In genomic region chr22:29531419-29531818, GRCh38 we compare ENCODE assay signal across 26 cellular contexts.
"Had no signal": no experiment of that assay in that cellular context is flagged by ENCODE, and none has a peak within 500 bp of the region (broad histone marks: within the 10 kb centered on the region; RNA-seq: fewer than 3 reads in every experiment).

No MANE protein-coding gene starts in this region.

- ATAC-seq: gastrocnemius medialis; left colon; naive thymus-derived CD4-positive, alpha-beta T cell; pancreas; stimulated activated memory B cell treated with anti-CD40 and anti-IgM and Interleukin-4, amounts not matched to agents 10 μg/mL and 1 μg/mL and 100 μg/mL, for 72 hours; stimulated activated naive CD8-positive, alpha-beta T cell treated with anti-CD3 and anti-CD28 coated beads, Interleukin-15, amount 100 ng/mL, for 72 hours had no signal

- DNase-seq: activated CD4-positive, alpha-beta memory T cell treated with anti-CD3 and anti-CD28 coated beads for 36 hours; activated CD4-positive, alpha-beta T cell treated with anti-CD3 and anti-CD28 coated beads, Interleukin-2, amount 10 ng/mL, durations not matched to agents 24 days and 14 days; activated CD8-positive, alpha-beta memory T cell treated with anti-CD3 and anti-CD28 coated beads, Interleukin-2, amount 50 U/mL, for 4 hours; activated naive CD4-positive, alpha-beta T cell treated with anti-CD3 and anti-CD28 coated beads for 36 hours; activated naive CD8-positive, alpha-beta T cell treated with anti-CD3 and anti-CD28 coated beads for 36 hours; activated T-cell treated with anti-CD3 and anti-CD28 coated beads, Interleukin-2, amount 50 U/mL, for 1 hour; adrenal gland; brain microvascular endothelial cell; caudate nucleus; endodermal cell; esophagus squamous epithelium; gastrocnemius medialis; glutamatergic neuron; left colon; midbrain; naive thymus-derived CD4-positive, alpha-beta T cell; nucleus accumbens; pancreas; right lobe of liver; stimulated activated CD4-positive, alpha-beta T cell treated with anti-CD3 and anti-CD28 coated beads, Interleukin-4, amount 100 ng/mL, for 24 hours; stimulated activated naive CD8-positive, alpha-beta T cell treated with anti-CD3 and anti-CD28 coated beads, Interleukin-15, amount 100 ng/mL, for 72 hours; substantia nigra; upper lobe of left lung had no signal

- H3K27ac ChIP-seq: adrenal gland, brain microvascular endothelial cell, esophagus squamous epithelium, gastrocnemius medialis, pancreas, right lobe of liver, skin epidermis, upper lobe of left lung, vagina had no signal

- H3K4me1 ChIP-seq: adrenal gland, esophagus squamous epithelium, gastrocnemius medialis, pancreas, right lobe of liver, upper lobe of left lung, vagina had no signal

- H3K27me3 ChIP-seq: adrenal gland, brain microvascular endothelial cell, esophagus squamous epithelium, gastrocnemius medialis, pancreas, right lobe of liver, upper lobe of left lung, vagina had no signal

- H3K4me3 ChIP-seq: adrenal gland, esophagus squamous epithelium, gastrocnemius medialis, pancreas, right lobe of liver, skin epidermis, upper lobe of left lung, vagina had no signal

- H3K9me3 ChIP-seq: adrenal gland, esophagus squamous epithelium, gastrocnemius medialis, pancreas, right lobe of liver, upper lobe of left lung, vagina had no signal
